ENCODE assay signal across 11 cellular contexts in genomic region chr15:73366766-73367623, GRCh38. TPM values are rescaled to one million over a fixed set of nuclear protein-coding genes. Genes with fewer than 3 reads are reported as not detected.
A peak's percentile ranks its signal among the peaks of the same experiment; 100 is the strongest.
DNase-seq lines count a peak whose midpoint lies in the region; ATAC-seq and TF ChIP-seq lines count a peak whose summit lies in the region.
"Had no signal": no experiment of that assay in that cellular context is flagged by ENCODE, and none has a peak within 500 bp of the region (broad histone marks: within the 10 kb centered on the region; RNA-seq: fewer than 3 reads in every experiment).

No MANE protein-coding gene starts in this region.

- H3K4me3 ChIP-seq in HEK293 (ENCODE audit: low read depth, low read length) (peak overlapping the region; percentile 13), hepatocyte (no peak overlapping the region)

- no peak overlapping the region for H2AFZ ChIP-seq in hepatocyte

- no peaks in the 10 kb centered on the region for H3K9me3 ChIP-seq in HEK293 (ENCODE audit: control insufficient read depth, insufficient read depth, low read depth, low read length)
- no peaks in the 10 kb centered on the region for H3K9me3 ChIP-seq in hepatocyte (ENCODE audit: low read depth)

- H3K27me3 ChIP-seq in hepatocyte = peaks cover 84% of the 10 kb centered on the region

- TF ChIP-seq CTCF in HEK293 (tag by site-specific recombination; IDR thresholded peaks at IDR 0.05) (no peak), hepatocyte (IDR thresholded peaks at IDR 0.05; ENCODE audit: poor library complexity) (no peak), osteocyte (IDR thresholded peaks at IDR 0.05) (no peak)

- ATAC-seq in activated T-helper 17 cell treated with anti-CD3 and anti-CD28 coated beads, Interleukin-2, amount 50 U/mL, for 72 hours (replicated peaks) = no peak
- ATAC-seq: stimulated activated naive B cell treated with anti-CD40 and anti-IgM and Interleukin-4, amounts not matched to agents 10 μg/mL and 1 μg/mL and 100 μg/mL, for 72 hours had no signal

- no peaks in the 10 kb centered on the region for H3K79me2 ChIP-seq in hepatocyte

- H3K27me3 Mint-ChIP-seq in activated T-helper 17 cell treated with anti-CD3 and anti-CD28 coated beads, Interleukin-2, amount 50 U/mL, for 72 hours = peaks cover 51% of the 10 kb centered on the region
- H3K27me3 Mint-ChIP-seq in osteocyte (ENCODE audit: unreplicated experiment) = peaks cover 67% of the 10 kb centered on the region

- H3K9me2 ChIP-seq in hepatocyte (replicated peaks; ENCODE audit: insufficient read depth) = no peaks in the 10 kb centered on the region

- H3K4me3 Mint-ChIP-seq in activated T-helper 17 cell treated with anti-CD3 and anti-CD28 coated beads, Interleukin-2, amount 50 U/mL, for 72 hours = peak overlapping the region; percentile 15
- peak overlapping the region; percentile 40 for H3K4me3 Mint-ChIP-seq in osteocyte (ENCODE audit: unreplicated experiment)
- H3K4me3 Mint-ChIP-seq: activated B cell treated with CpG ODN at 0.5 μM for 24 hours; stimulated activated naive B cell treated with anti-CD40 and anti-IgM and Interleukin-4, amounts not matched to agents 10 μg/mL and 1 μg/mL and 100 μg/mL, for 72 hours had no signal

- DNase-seq in hepatocyte (ENCODE audit: low spot score) (no peak), osteocyte (ENCODE audit: extremely low spot score, unreplicated experiment) (no peak), foreskin melanocyte (no peak)
- no peak for DNase-seq in activated CD4-positive, CD25-positive, alpha-beta regulatory T cell (lab: John Stamatoyannopoulos, UW)
- DNase-seq in activated CD4-positive, alpha-beta T cell treated with anti-CD3 and anti-CD28 coated beads for 4 hours = no peak
- DNase-seq: activated B cell treated with CpG ODN at 0.5 μM for 24 hours; cortex of kidney; stimulated activated naive B cell treated with anti-CD40 and anti-IgM and Interleukin-4, amounts not matched to agents 10 μg/mL and 1 μg/mL and 100 μg/mL, for 72 hours had no signal

- H3K27ac Mint-ChIP-seq in activated T-helper 17 cell treated with anti-CD3 and anti-CD28 coated beads, Interleukin-2, amount 50 U/mL, for 72 hours = no peak overlapping the region
- no peak overlapping the region for H3K27ac Mint-ChIP-seq in osteocyte (ENCODE audit: unreplicated experiment)
- H3K27ac Mint-ChIP-seq: activated B cell treated with CpG ODN at 0.5 μM for 24 hours; stimulated activated naive B cell treated with anti-CD40 and anti-IgM and Interleukin-4, amounts not matched to agents 10 μg/mL and 1 μg/mL and 100 μg/mL, for 72 hours had no signal

- H3K4me1 ChIP-seq in HEK293 (ENCODE audit: control insufficient read depth, insufficient read depth, low read length) (peaks cover 2% of the 10 kb centered on the region; the same call in 1 of the 2 replicates), hepatocyte (ENCODE audit: insufficient read depth) (no peaks in the 10 kb centered on the region)

- H3K4me1 Mint-ChIP-seq in activated T-helper 17 cell treated with anti-CD3 and anti-CD28 coated beads, Interleukin-2, amount 50 U/mL, for 72 hours = no peaks in the 10 kb centered on the region
- H3K4me1 Mint-ChIP-seq in osteocyte (ENCODE audit: unreplicated experiment) = peaks cover 4% of the 10 kb centered on the region
- H3K4me1 Mint-ChIP-seq: activated B cell treated with CpG ODN at 0.5 μM for 24 hours; stimulated activated naive B cell treated with anti-CD40 and anti-IgM and Interleukin-4, amounts not matched to agents 10 μg/mL and 1 μg/mL and 100 μg/mL, for 72 hours had no signal

- 15% methylated on average over 28 of the region's 28 CpGs for WGBS in hepatocyte (ENCODE audit: low lambda C conversion rate, missing lambda C conversion rate)

- no peaks in the 10 kb centered on the region for H4K20me1 ChIP-seq in hepatocyte (ENCODE audit: insufficient read depth, poor library complexity, severe bottlenecking)

- H3K9me3 Mint-ChIP-seq in activated T-helper 17 cell treated with anti-CD3 and anti-CD28 coated beads, Interleukin-2, amount 50 U/mL, for 72 hours = no peaks in the 10 kb centered on the region
- no peaks in the 10 kb centered on the region for H3K9me3 Mint-ChIP-seq in osteocyte (ENCODE audit: unreplicated experiment)
- H3K9me3 Mint-ChIP-seq: activated B cell treated with CpG ODN at 0.5 μM for 24 hours; stimulated activated naive B cell treated with anti-CD40 and anti-IgM and Interleukin-4, amounts not matched to agents 10 μg/mL and 1 μg/mL and 100 μg/mL, for 72 hours had no signal

- no peaks in the 10 kb centered on the region for H3K36me3 ChIP-seq in HEK293 (ENCODE audit: control insufficient read depth in 2 of 2, insufficient read depth in 1 of 2, low read length in 2 of 2)
- no peaks in the 10 kb centered on the region for H3K36me3 ChIP-seq in hepatocyte (replicated peaks; ENCODE audit: insufficient read depth, low read depth)

- H3K36me3 Mint-ChIP-seq in activated T-helper 17 cell treated with anti-CD3 and anti-CD28 coated beads, Interleukin-2, amount 50 U/mL, for 72 hours (ENCODE audit: low read depth) = no peaks in the 10 kb centered on the region
- no peaks in the 10 kb centered on the region for H3K36me3 Mint-ChIP-seq in osteocyte (ENCODE audit: unreplicated experiment)
- H3K36me3 Mint-ChIP-seq: stimulated activated naive B cell treated with anti-CD40 and anti-IgM and Interleukin-4, amounts not matched to agents 10 μg/mL and 1 μg/mL and 100 μg/mL, for 72 hours had no signal

- CTCF ChIA-PET in HEK293 (lab: Yijun Ruan, JAX) = interaction anchor here (0.5 to 0.7 kb wide), 5 partner anchors 12 to 401 kb away, joined by 3 read pairs; no protein-coding TSS in a partner anchor

- peak overlapping the region; percentile 92 for H3K4me2 ChIP-seq in hepatocyte

- POLR2A ChIA-PET in HEK293 (lab: Yijun Ruan, JAX) = interaction anchor here (1.0 to 1.1 kb wide), 2 partner anchors 9 to 29 kb away, joined by 3 to 4 read pairs; no protein-coding TSS in a partner anchor

- no peak overlapping the region for H3K27ac ChIP-seq in HEK293 (ENCODE audit: extremely low read depth, low read depth, low read length)
- no peak overlapping the region for H3K27ac ChIP-seq in hepatocyte

TF ChIP-seq in HEK293, 187 proteins besides CTCF, POLR2A, EP300 and RAD21:
- 0 out of 2 replicates have a peak, but pooled peaks have one; percentile 12 for TF ChIP-seq ZIC2 (tag by site-specific recombination; IDR thresholded peaks at IDR 0.05)
- no peak for TF ChIP-seq ZNF701 (tag by site-specific recombination; IDR thresholded peaks at IDR 0.05)
- TF ChIP-seq ZNF24 (tag by site-specific recombination; IDR thresholded peaks at IDR 0.05) = no peak
- peak; percentile 20; the same call in 1 of the 2 replicates for TF ChIP-seq GLIS2 (tag by site-specific recombination; IDR thresholded peaks at IDR 0.05)
- no peak for TF ChIP-seq ZSCAN30 (tag by site-specific recombination; IDR thresholded peaks at IDR 0.05)
- 0 out of 2 replicates have a peak, but pooled peaks have one; percentile 7 for TF ChIP-seq ZBTB48 (tag by site-specific recombination; IDR thresholded peaks at IDR 0.05)
- no peak for TF ChIP-seq ZNF2 (tag by site-specific recombination; IDR thresholded peaks at IDR 0.05)
- TF ChIP-seq ZNF600 (tag by site-specific recombination; IDR thresholded peaks at IDR 0.05) = 0 out of 2 replicates have a peak, but pooled peaks have one; percentile 9
- TF ChIP-seq, protein P1, sequence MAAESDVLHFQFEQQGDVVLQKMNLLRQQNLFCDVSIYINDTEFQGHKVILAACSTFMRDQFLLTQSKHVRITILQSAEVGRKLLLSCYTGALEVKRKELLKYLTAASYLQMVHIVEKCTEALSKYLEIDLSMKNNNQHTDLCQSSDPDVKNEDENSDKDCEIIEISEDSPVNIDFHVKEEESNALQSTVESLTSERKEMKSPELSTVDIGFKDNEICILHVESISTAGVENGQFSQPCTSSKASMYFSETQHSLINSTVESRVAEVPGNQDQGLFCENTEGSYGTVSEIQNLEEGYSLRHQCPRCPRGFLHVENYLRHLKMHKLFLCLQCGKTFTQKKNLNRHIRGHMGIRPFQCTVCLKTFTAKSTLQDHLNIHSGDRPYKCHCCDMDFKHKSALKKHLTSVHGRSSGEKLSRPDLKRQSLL (tag by site-specific recombination; IDR thresholded peaks at IDR 0.05) = 0 out of 2 replicates have a peak, but pooled peaks have one; percentile 43
- TF ChIP-seq ZNF341 (tag by site-specific recombination; IDR thresholded peaks at IDR 0.05; ENCODE audit: low read depth) = 0 out of 2 replicates have a peak, but pooled peaks have one; percentile 12

RNA-seq across cellular contexts. Expression of gene HCN4, which starts 1.8 kb away (rescaled TPM):
- total RNA-seq in activated T-helper 17 cell treated with anti-CD3 and anti-CD28 coated beads, Interleukin-2, amount 50 U/mL, for 72 hours = not detected
- total RNA-seq in hepatocyte = 0.16 and 0.27 TPM in 2 replicates
- 0.40 and 1.1 TPM in 2 replicates for polyA plus RNA-seq in hepatocyte
- total RNA-seq in osteocyte = not detected in 2 replicates
- total RNA-seq: activated B cell treated with CpG ODN at 0.5 μM for 24 hours, myocyte had no signal
